In the genomic region with DNA sequence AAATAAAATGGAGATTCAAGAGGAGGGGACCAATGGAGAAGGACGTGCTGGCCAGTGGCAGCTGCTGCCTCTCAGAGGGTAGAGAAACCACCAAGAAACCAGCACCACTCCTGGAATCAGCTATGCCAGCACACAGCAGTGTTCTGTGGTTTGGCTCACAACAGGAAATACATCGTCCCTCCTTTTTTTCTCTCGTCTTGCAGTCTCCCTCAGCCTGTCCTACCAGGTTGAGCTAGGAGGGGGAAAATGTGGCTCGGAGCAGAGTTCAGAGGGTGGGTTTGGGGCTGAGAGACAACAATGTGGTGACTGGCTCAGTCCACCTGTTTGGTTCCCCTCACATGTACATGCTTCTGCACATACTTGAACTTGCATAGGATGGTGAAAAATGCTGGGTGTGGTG, we compare ENCODE assay signal across 14 cellular contexts. TPM values are rescaled to one million over a fixed set of nuclear protein-coding genes. Genes with fewer than 3 reads are reported as not detected.
DNase-seq lines count a peak whose midpoint lies in the region; ATAC-seq and TF ChIP-seq lines count a peak whose summit lies in the region.
"Had no signal": no experiment of that assay in that cellular context is flagged by ENCODE, and none has a peak within 500 bp of the region (broad histone marks: within the 10 kb centered on the region; RNA-seq: fewer than 3 reads in every experiment).

No MANE protein-coding gene starts in this region.

- H3K4me3 Mint-ChIP-seq in activated T-cell treated with anti-CD3 and anti-CD28 coated beads, Interleukin-2, amount 50 U/mL, for 4 hours, result no peak overlapping the region
- no peak overlapping the region for H3K4me3 Mint-ChIP-seq in stimulated activated naive B cell treated with anti-CD40 and anti-IgM and Interleukin-4, amounts not matched to agents 10 μg/mL and 1 μg/mL and 100 μg/mL, for 72 hours
- H3K4me3 Mint-ChIP-seq: brain had no signal

- no peaks in the 10 kb centered on the region for H3K27me3 ChIP-seq in dorsolateral prefrontal cortex

- no peak overlapping the region for H3K27ac ChIP-seq in dorsolateral prefrontal cortex

- no peaks in the 10 kb centered on the region for H3K27me3 Mint-ChIP-seq in activated T-cell treated with anti-CD3 and anti-CD28 coated beads, Interleukin-2, amount 50 U/mL, for 4 hours (ENCODE audit: low read depth)
- no peaks in the 10 kb centered on the region for H3K27me3 Mint-ChIP-seq in stimulated activated naive B cell treated with anti-CD40 and anti-IgM and Interleukin-4, amounts not matched to agents 10 μg/mL and 1 μg/mL and 100 μg/mL, for 72 hours
- H3K27me3 Mint-ChIP-seq: brain had no signal

- ATAC-seq in activated T-cell treated with anti-CD3 and anti-CD28 coated beads, Interleukin-2, amount 50 U/mL, for 4 hours, result peak; percentile 54 to 65
- ATAC-seq in activated naive CD4-positive, alpha-beta T cell treated with anti-CD3 and anti-CD28 coated beads, Interleukin-2, amount 50 U/mL, for 72 hours, result peak; percentile 63 to 74
- no peak for ATAC-seq in stimulated activated naive B cell treated with anti-CD40 and anti-IgM and Interleukin-4, amounts not matched to agents 10 μg/mL and 1 μg/mL and 100 μg/mL, for 72 hours (replicated peaks)
- no peak for ATAC-seq in HG02678 (IDR thresholded peaks at IDR 0.05; ENCODE audit: unreplicated experiment)
- ATAC-seq in GM21528 (IDR thresholded peaks at IDR 0.05; ENCODE audit: low FRiP score, unreplicated experiment), result no peak

- H3K36me3 Mint-ChIP-seq in activated T-cell treated with anti-CD3 and anti-CD28 coated beads, Interleukin-2, amount 50 U/mL, for 4 hours (ENCODE audit: insufficient read depth), result peaks cover 12% of the 10 kb centered on the region
- H3K36me3 Mint-ChIP-seq in activated naive CD4-positive, alpha-beta T cell treated with anti-CD3 and anti-CD28 coated beads, Interleukin-2, amount 50 U/mL, for 72 hours, result peaks cover 5 to 6% of the 10 kb centered on the region in 2 donors
- peaks cover 23 to 27% of the 10 kb centered on the region in 2 donors for H3K36me3 Mint-ChIP-seq in stimulated activated naive B cell treated with anti-CD40 and anti-IgM and Interleukin-4, amounts not matched to agents 10 μg/mL and 1 μg/mL and 100 μg/mL, for 72 hours

- H3K4me1 Mint-ChIP-seq in activated T-cell treated with anti-CD3 and anti-CD28 coated beads, Interleukin-2, amount 50 U/mL, for 4 hours (ENCODE audit: low read depth), result peaks cover 32% of the 10 kb centered on the region
- H3K4me1 Mint-ChIP-seq in stimulated activated naive B cell treated with anti-CD40 and anti-IgM and Interleukin-4, amounts not matched to agents 10 μg/mL and 1 μg/mL and 100 μg/mL, for 72 hours, result peaks cover 7 to 14% of the 10 kb centered on the region in 2 donors
- H3K4me1 Mint-ChIP-seq: brain had no signal

- H3K9me3 Mint-ChIP-seq in activated T-cell treated with anti-CD3 and anti-CD28 coated beads, Interleukin-2, amount 50 U/mL, for 4 hours, result no peaks in the 10 kb centered on the region
- H3K9me3 Mint-ChIP-seq in activated naive CD4-positive, alpha-beta T cell treated with anti-CD3 and anti-CD28 coated beads, Interleukin-2, amount 50 U/mL, for 72 hours, result no peaks in the 10 kb centered on the region
- no peaks in the 10 kb centered on the region for H3K9me3 Mint-ChIP-seq in stimulated activated naive B cell treated with anti-CD40 and anti-IgM and Interleukin-4, amounts not matched to agents 10 μg/mL and 1 μg/mL and 100 μg/mL, for 72 hours
- H3K9me3 Mint-ChIP-seq: brain had no signal

- DNase-seq in activated T-cell treated with anti-CD3 and anti-CD28 coated beads, Interleukin-2, amount 50 U/mL, for 4 hours, result no peak
- DNase-seq in activated T-cell treated with anti-CD3 and anti-CD28 coated beads for 4 hours (no peak), MV-4-11 (lab: John Stamatoyannopoulos, UW) (peak; percentile 62), dorsolateral prefrontal cortex (no peak)
- no peak for DNase-seq in activated naive CD4-positive, alpha-beta T cell treated with anti-CD3 and anti-CD28 coated beads, Interleukin-2, amount 50 U/mL, for 72 hours (ENCODE audit: low spot score in 2 of 2)
- DNase-seq in stimulated activated naive B cell treated with anti-CD40 and anti-IgM and Interleukin-4, amounts not matched to agents 10 μg/mL and 1 μg/mL and 100 μg/mL, for 72 hours, result no peak
- DNase-seq: activated CD8-positive, alpha-beta memory T cell treated with anti-CD3 and anti-CD28 coated beads for 24 hours; erythroblast; mesenchymal stem cell; SIG-M5; stimulated activated CD4-positive, alpha-beta T cell treated with anti-CD3 and anti-CD28 coated beads, Interleukin-4, amount 100 ng/mL, for 4 hours had no signal

- no peak overlapping the region for H3K4me3 ChIP-seq in dorsolateral prefrontal cortex

- no peak for TF ChIP-seq CTCF in dorsolateral prefrontal cortex (IDR thresholded peaks at IDR 0.05 in 54 of 56, conservative IDR thresholded peaks at IDR 0.05 in 2 of 56; ENCODE audit: low read depth in 1 of 56, partially characterized antibody in 56 of 56)

- intact Hi-C loops in dorsolateral prefrontal cortex (cut with DNase I), result loop anchor here in 1 of 2 donors (10.0 kb wide), 1 partner anchor 107 kb away; no protein-coding TSS in a partner anchor

- peak overlapping the region; percentile 75 to 79 for H3K27ac Mint-ChIP-seq in activated naive CD4-positive, alpha-beta T cell treated with anti-CD3 and anti-CD28 coated beads, Interleukin-2, amount 50 U/mL, for 72 hours
- H3K27ac Mint-ChIP-seq in stimulated activated naive B cell treated with anti-CD40 and anti-IgM and Interleukin-4, amounts not matched to agents 10 μg/mL and 1 μg/mL and 100 μg/mL, for 72 hours, result peak overlapping the region; percentile 69
- H3K27ac Mint-ChIP-seq: brain had no signal

RNA-seq across cellular contexts. Expression of gene SLC16A5, which starts 19.9 kb away (rescaled TPM):
- total RNA-seq in activated T-cell treated with anti-CD3 and anti-CD28 coated beads, Interleukin-2, amount 50 U/mL, for 4 hours, result 1 to 10 TPM in 1 of 3 donors, under 1 TPM in 2; 0.53 to 1.2 (median 0.55) TPM
- total RNA-seq in activated naive CD4-positive, alpha-beta T cell treated with anti-CD3 and anti-CD28 coated beads, Interleukin-2, amount 50 U/mL, for 72 hours, result 10 to 100 TPM in 1 of 2 donors, 1 to 10 TPM in 1; 6.0 to 10.9 TPM
- total RNA-seq in dorsolateral prefrontal cortex, result 1 to 10 TPM in 55 of 120 experiments, under 1 TPM in 57, not detected in 8; 0.33 to 3.1 (median 0.98) TPM

RNA-seq across cellular contexts. Expression of gene KCTD2, which starts 20.8 kb away (rescaled TPM):
- total RNA-seq in activated T-cell treated with anti-CD3 and anti-CD28 coated beads, Interleukin-2, amount 50 U/mL, for 4 hours, result 10 to 100 TPM; 18.5 to 23.9 (median 22.2) TPM
- total RNA-seq in activated naive CD4-positive, alpha-beta T cell treated with anti-CD3 and anti-CD28 coated beads, Interleukin-2, amount 50 U/mL, for 72 hours, result 10 to 100 TPM; 17.4 to 19.4 TPM
- 100 to 1,000 TPM in 7 of 120 experiments, 10 to 100 TPM in 113; 52.5 to 122 (median 79.8) TPM for total RNA-seq in dorsolateral prefrontal cortex

RNA-seq across cellular contexts. Expression of gene ATP5PD, which starts 21.1 kb away (rescaled TPM):
- 100 to 1,000 TPM; 128 to 158 (median 147) TPM for total RNA-seq in activated T-cell treated with anti-CD3 and anti-CD28 coated beads, Interleukin-2, amount 50 U/mL, for 4 hours
- total RNA-seq in activated naive CD4-positive, alpha-beta T cell treated with anti-CD3 and anti-CD28 coated beads, Interleukin-2, amount 50 U/mL, for 72 hours, result 100 to 1,000 TPM; 193 to 218 TPM
- 100 to 1,000 TPM; 142 to 353 (median 254) TPM for total RNA-seq in dorsolateral prefrontal cortex

RNA-seq across cellular contexts. Expression of gene ARMC7, which starts 41.9 kb away (rescaled TPM):
- 10 to 100 TPM; 13.2 to 14.4 (median 13.7) TPM for total RNA-seq in activated T-cell treated with anti-CD3 and anti-CD28 coated beads, Interleukin-2, amount 50 U/mL, for 4 hours
- total RNA-seq in activated naive CD4-positive, alpha-beta T cell treated with anti-CD3 and anti-CD28 coated beads, Interleukin-2, amount 50 U/mL, for 72 hours, result 1 to 10 TPM; 7.0 to 9.9 TPM
- 10 to 100 TPM in 86 of 120 experiments, 1 to 10 TPM in 34; 7.0 to 16.8 (median 11.3) TPM for total RNA-seq in dorsolateral prefrontal cortex

RNA-seq across cellular contexts. Expression of gene MRPL58, which starts 55.4 kb away (rescaled TPM):
- total RNA-seq in activated T-cell treated with anti-CD3 and anti-CD28 coated beads, Interleukin-2, amount 50 U/mL, for 4 hours, result 10 to 100 TPM; 70.8 to 82.5 (median 81.1) TPM
- 10 to 100 TPM; 29.8 to 48.1 TPM for total RNA-seq in activated naive CD4-positive, alpha-beta T cell treated with anti-CD3 and anti-CD28 coated beads, Interleukin-2, amount 50 U/mL, for 72 hours
- total RNA-seq in dorsolateral prefrontal cortex, result 10 to 100 TPM; 11.3 to 30.9 (median 21.5) TPM

Comparison
In these comparisons a context has a peak if more than half of its experiments do, and no peak if none do; other contexts are left out.
1. ATAC-seq: peak in activated T-cell treated with anti-CD3 and anti-CD28 coated beads, Interleukin-2, amount 50 U/mL, for 4 hours (2 of 2) and activated naive CD4-positive, alpha-beta T cell treated with anti-CD3 and anti-CD28 coated beads, Interleukin-2, amount 50 U/mL, for 72 hours (2 of 2); none in stimulated activated naive B cell treated with anti-CD40 and anti-IgM and Interleukin-4, amounts not matched to agents 10 μg/mL and 1 μg/mL and 100 μg/mL, for 72 hours (0 of 2), HG02678 (single experiment) and GM21528 (single experiment).